ENCODE assay signal across 18 cellular contexts in the genomic region with DNA sequence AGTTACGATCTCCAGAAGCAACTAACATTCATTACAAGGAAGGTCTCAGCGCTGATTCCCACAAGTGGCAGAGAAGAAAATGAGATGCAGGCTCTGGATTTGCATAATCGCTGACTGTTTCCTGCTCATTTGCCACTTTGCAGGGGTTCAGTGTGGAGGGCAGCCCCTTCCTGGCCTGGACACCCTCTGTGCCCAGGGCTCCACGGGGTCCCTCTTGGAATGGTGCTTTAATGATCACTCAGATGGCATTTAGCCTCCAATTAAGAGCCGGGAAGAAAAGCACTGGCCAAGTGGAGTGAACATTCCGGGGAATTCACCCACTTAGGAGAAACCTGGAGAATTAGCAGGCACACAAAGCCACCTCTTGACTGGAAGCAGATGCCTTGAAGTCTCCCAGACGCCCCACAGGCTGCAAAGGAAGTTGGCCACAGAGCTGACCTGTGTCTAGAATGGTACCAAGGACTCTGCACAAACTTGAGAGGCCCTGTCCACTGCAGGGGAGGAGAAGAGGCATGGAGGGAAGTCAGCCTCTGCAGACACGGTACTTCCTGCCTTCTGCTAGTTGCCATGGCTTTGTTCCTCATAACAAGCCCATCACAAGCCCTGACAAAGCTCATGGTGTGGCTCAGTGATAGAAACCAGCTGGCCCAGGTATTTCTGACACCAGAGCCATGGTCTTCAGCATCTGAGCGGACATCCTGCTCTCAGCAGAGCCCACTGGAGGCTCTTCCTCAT.
DNase-seq lines count a peak whose midpoint lies in the region; ATAC-seq, FAIRE-seq and TF ChIP-seq lines count a peak whose summit lies in the region.
"Had no signal": no experiment of that assay in that cellular context is flagged by ENCODE, and none has a peak within 500 bp of the region (broad histone marks: within the 10 kb centered on the region; RNA-seq: fewer than 3 reads in every experiment).

No MANE protein-coding gene starts in this region.

- H2BK12ac ChIP-seq in H1 (ENCODE audit: low read depth, low read length) (peak overlapping the region; percentile 53; the same call in 1 of the 2 replicates), neuronal stem cell (ENCODE audit: low read length) (no peak overlapping the region)

- H3K27ac Mint-ChIP-seq in GM23338: no peak overlapping the region
- no peak overlapping the region for H3K27ac Mint-ChIP-seq in activated T-helper 2 cell treated with anti-CD3 and anti-CD28 coated beads, Interferon-gamma antibody, Interleukin-2, Interleukin-4, amounts not matched to agents 10 μg/mL and 5 μg/mL and 100 μg/mL, durations not matched to agents 14 hours and 24 hours and 36 hours
- H3K27ac Mint-ChIP-seq: activated naive CD8-positive, alpha-beta T cell treated with anti-CD3 and anti-CD28 coated beads for 36 hours; T-helper 1 cell treated with Interleukin-12 subunit alpha and Interleukin-12 subunit beta and Interleukin-4 antibody, amounts not matched to agents 30 μg/mL and 1 μg/mL, for 36 hours had no signal

- no peak overlapping the region for H2BK20ac ChIP-seq in H1 (ENCODE audit: low read length)

- H3K36me3 Mint-ChIP-seq in GM23338 (ENCODE audit: low read depth): no peaks in the 10 kb centered on the region
- no peaks in the 10 kb centered on the region for H3K36me3 Mint-ChIP-seq in activated T-helper 2 cell treated with anti-CD3 and anti-CD28 coated beads, Interferon-gamma antibody, Interleukin-2, Interleukin-4, amounts not matched to agents 10 μg/mL and 5 μg/mL and 100 μg/mL, durations not matched to agents 14 hours and 24 hours and 36 hours (ENCODE audit: low read depth)
- H3K36me3 Mint-ChIP-seq: activated naive CD8-positive, alpha-beta T cell treated with anti-CD3 and anti-CD28 coated beads for 36 hours had no signal

- H3K79me1 ChIP-seq in H1 (ENCODE audit: low read depth, low read length) (no peaks in the 10 kb centered on the region), neuronal stem cell (ENCODE audit: low read depth, low read length) (no peaks in the 10 kb centered on the region)

- H3K9ac ChIP-seq in H1 (replicated peaks in 1 of 4; ENCODE audit: extremely low read depth in 1 of 4, low read depth in 3 of 4, low read length in 3 of 4) (no peak overlapping the region), neuronal stem cell (ENCODE audit: low read depth, low read length, poor library complexity) (no peak overlapping the region)

- intact Hi-C loops in activated T-helper 2 cell treated with anti-CD3 and anti-CD28 coated beads, Interferon-gamma antibody, Interleukin-2, Interleukin-4, amounts not matched to agents 10 μg/mL and 5 μg/mL and 100 μg/mL, durations not matched to agents 14 hours and 24 hours and 36 hours (cut with micrococcal nuclease): no loop called here

- no peak for DNase-seq in GM23338 (ENCODE audit: low spot score)
- peak; percentile 7 for DNase-seq in NCI-H2227 treated with DMSO at 0.1 percent for 48 hours (lab: John Stamatoyannopoulos, UW)
- DNase-seq in H1 (ENCODE audit: low read depth in 1 of 2, low spot score in 2 of 2): no peak
- no peak for DNase-seq in neuronal stem cell (ENCODE audit: low spot score)
- DNase-seq in activated T-helper 2 cell treated with anti-CD3 and anti-CD28 coated beads, Interferon-gamma antibody, Interleukin-2, Interleukin-4, amounts not matched to agents 10 μg/mL and 5 μg/mL and 100 μg/mL, durations not matched to agents 14 hours and 24 hours and 36 hours (ENCODE audit: low spot score): no peak
- no peak for DNase-seq in D341Med (ENCODE audit: low spot score)
- DNase-seq: activated naive CD8-positive, alpha-beta T cell treated with anti-CD3 and anti-CD28 coated beads for 36 hours; activated T-cell treated with anti-CD3 and anti-CD28 coated beads, Interleukin-2, amount 50 U/mL, for 1 hour; EL; heart left ventricle; kidney glomerular epithelial cell; NCI-H1105 treated with DMSO at 0.1 percent for 48 hours; NCI-H446 treated with DMSO at 0.1 percent for 48 hours had no signal

- POLR2A ChIA-PET in H1 (lab: Charles Lee; ENCODE audit: partially characterized antibody): no interaction called here

- H3K18ac ChIP-seq in H1 (ENCODE audit: extremely low read depth, low read length): peak overlapping the region; percentile 54; the same call in 1 of the 2 replicates
- H3K18ac ChIP-seq in neuronal stem cell (ENCODE audit: low read length): peak overlapping the region; percentile 62

- H3K56ac ChIP-seq in H1 (replicated peaks; ENCODE audit: insufficient read length, low read depth, low read length): no peak overlapping the region

- 0 out of 2 replicates have a peak overlapping the region, but pooled peaks have one; percentile 29 for H3K4me2 ChIP-seq in GM23338
- no peak overlapping the region for H3K4me2 ChIP-seq in H1 (ENCODE audit: insufficient read depth in 1 of 2, low read depth in 2 of 2, low read length in 2 of 2)
- H3K4me2 ChIP-seq in neuronal stem cell (ENCODE audit: insufficient read depth, low read length, poor library complexity, severe bottlenecking): no peak overlapping the region

- TF ChIP-seq CTCF in GM23338 (conservative IDR thresholded peaks at IDR 0.05; ENCODE audit: low read depth in 2 of 2): no peak
- TF ChIP-seq CTCF in H1 (IDR thresholded peaks at IDR 0.05; ENCODE audit: control extremely low read depth in 1 of 3, insufficient read depth in 1 of 3, low read depth in 1 of 3, low read length in 3 of 3): no peak

- no peaks in the 10 kb centered on the region for H3K9me2 ChIP-seq in GM23338 (ENCODE audit: insufficient read depth)

- peak overlapping the region; percentile 93; the same call in 1 of the 2 replicates for H2BK15ac ChIP-seq in H1 (ENCODE audit: low read length)
- no peak overlapping the region for H2BK15ac ChIP-seq in neuronal stem cell (ENCODE audit: low read length)

- H2BK5ac ChIP-seq in H1 (ENCODE audit: low read depth, low read length) (no peak overlapping the region), neuronal stem cell (ENCODE audit: low read length) (no peak overlapping the region)

- H4K8ac ChIP-seq in H1 (ENCODE audit: extremely low read depth, insufficient read depth, low read length) (no peak overlapping the region), neuronal stem cell (ENCODE audit: low read depth, low read length) (no peak overlapping the region)

- H4K91ac ChIP-seq in H1 (replicated peaks; ENCODE audit: insufficient read length, low read length) (peak overlapping the region; percentile 58), neuronal stem cell (ENCODE audit: low read depth, low read length, poor library complexity) (no peak overlapping the region)

- TF ChIP-seq EP300 in H1 (IDR thresholded peaks at IDR 0.05; ENCODE audit: borderline replicate concordance in 1 of 2, low read depth in 2 of 2, low read length in 2 of 2): no peak

- FAIRE-seq in H1 (lab: Jason Lieb, UNC): no peak
- FAIRE-seq: HTR-8/SVneo had no signal

- H3K27me3 Mint-ChIP-seq in GM23338 (ENCODE audit: insufficient read depth, low read depth, poor library complexity): peaks cover 7% of the 10 kb centered on the region
- H3K27me3 Mint-ChIP-seq in activated T-helper 2 cell treated with anti-CD3 and anti-CD28 coated beads, Interferon-gamma antibody, Interleukin-2, Interleukin-4, amounts not matched to agents 10 μg/mL and 5 μg/mL and 100 μg/mL, durations not matched to agents 14 hours and 24 hours and 36 hours (ENCODE audit: low read depth): no peaks in the 10 kb centered on the region

- 81% methylated on average over 8 of the region's 9 CpGs; no CpG with 5 or more reads in 1 of the 2 experiments for WGBS in H1 (ENCODE audit: extremely low coverage in 1 of 2, insufficient coverage in 1 of 2, insufficient read length in 1 of 2, insufficient replicate concordance in 2 of 2, low coverage in 1 of 2, low lambda C conversion rate in 2 of 2, missing lambda C conversion rate in 1 of 2), 2 experiments
- WGBS in neuronal stem cell (ENCODE audit: extremely low coverage in 2 of 2, insufficient read length in 2 of 2, insufficient replicate concordance in 1 of 2), 2 donors: no CpG with 5 or more reads among the region's 9 CpGs

- H3K79me2 ChIP-seq in GM23338 (replicated peaks; ENCODE audit: insufficient read depth) (no peaks in the 10 kb centered on the region; the same call in 1 of the 2 replicates), H1 (ENCODE audit: control insufficient read depth in 1 of 2, insufficient read depth in 2 of 2, low read length in 2 of 2) (no peaks in the 10 kb centered on the region)

- no peaks in the 10 kb centered on the region; the same call in 1 of the 3 replicates for H3K9me3 Mint-ChIP-seq in GM23338
- no peaks in the 10 kb centered on the region for H3K9me3 Mint-ChIP-seq in activated T-helper 2 cell treated with anti-CD3 and anti-CD28 coated beads, Interferon-gamma antibody, Interleukin-2, Interleukin-4, amounts not matched to agents 10 μg/mL and 5 μg/mL and 100 μg/mL, durations not matched to agents 14 hours and 24 hours and 36 hours
- H3K9me3 Mint-ChIP-seq: activated naive CD8-positive, alpha-beta T cell treated with anti-CD3 and anti-CD28 coated beads for 36 hours; T-helper 1 cell treated with Interleukin-12 subunit alpha and Interleukin-12 subunit beta and Interleukin-4 antibody, amounts not matched to agents 30 μg/mL and 1 μg/mL, for 36 hours had no signal

- H3K4me3 ChIP-seq in GM23338 (no peak overlapping the region), H1 (ENCODE audit: extremely low read depth in 1 of 4, insufficient read depth in 2 of 4, low read depth in 3 of 4, low read length in 4 of 4) (no peak overlapping the region), neuronal stem cell (ENCODE audit: low read length in 2 of 2) (no peak overlapping the region)
- H3K4me3 ChIP-seq: heart left ventricle, tibial nerve had no signal

- peaks cover 38% of the 10 kb centered on the region for H3K4me1 Mint-ChIP-seq in GM23338
- H3K4me1 Mint-ChIP-seq in activated T-helper 2 cell treated with anti-CD3 and anti-CD28 coated beads, Interferon-gamma antibody, Interleukin-2, Interleukin-4, amounts not matched to agents 10 μg/mL and 5 μg/mL and 100 μg/mL, durations not matched to agents 14 hours and 24 hours and 36 hours (ENCODE audit: low read depth): no peaks in the 10 kb centered on the region
- H3K4me1 Mint-ChIP-seq: activated naive CD8-positive, alpha-beta T cell treated with anti-CD3 and anti-CD28 coated beads for 36 hours had no signal

- H2AK5ac ChIP-seq in H1 (ENCODE audit: low read depth, low read length) (peak overlapping the region; percentile 17; the same call in 1 of the 2 replicates), neuronal stem cell (ENCODE audit: low read depth, low read length) (no peak overlapping the region)

- no peaks in the 10 kb centered on the region for H3K9me3 ChIP-seq in H1 (ENCODE audit: insufficient read depth in 2 of 2, low read depth in 1 of 2, low read length in 1 of 2)
- peaks cover 9 to 17% of the 10 kb centered on the region in 2 donors for H3K9me3 ChIP-seq in neuronal stem cell (replicated peaks in 1 of 2; ENCODE audit: control insufficient read depth in 2 of 2, insufficient read depth in 1 of 2, low read depth in 1 of 2, low read length in 2 of 2)

- H3F3A ChIP-seq in GM23338 (replicated peaks; ENCODE audit: low read depth): no peaks in the 10 kb centered on the region

- H3K27ac ChIP-seq in GM23338 (ENCODE audit: low read depth) (0 out of 2 replicates have a peak overlapping the region, but pooled peaks have one; percentile 14), H1 (ENCODE audit: low read depth, low read length) (no peak overlapping the region), neuronal stem cell (replicated peaks; ENCODE audit: low read length) (peak overlapping the region; percentile 41)
- H3K27ac ChIP-seq: C4-2B, heart left ventricle, tibial nerve had no signal

- no peak overlapping the region for H3K4me3 Mint-ChIP-seq in GM23338
- H3K4me3 Mint-ChIP-seq in activated T-helper 2 cell treated with anti-CD3 and anti-CD28 coated beads, Interferon-gamma antibody, Interleukin-2, Interleukin-4, amounts not matched to agents 10 μg/mL and 5 μg/mL and 100 μg/mL, durations not matched to agents 14 hours and 24 hours and 36 hours (ENCODE audit: low read depth): no peak overlapping the region
- H3K4me3 Mint-ChIP-seq: activated naive CD8-positive, alpha-beta T cell treated with anti-CD3 and anti-CD28 coated beads for 36 hours; T-helper 1 cell treated with Interleukin-12 subunit alpha and Interleukin-12 subunit beta and Interleukin-4 antibody, amounts not matched to agents 30 μg/mL and 1 μg/mL, for 36 hours had no signal

- TF ChIP-seq RAD21 in H1 (IDR thresholded peaks at IDR 0.05 in 1 of 2, conservative IDR thresholded peaks at IDR 0.05 in 1 of 2; ENCODE audit: low read depth in 2 of 2, low read length in 2 of 2): no peak

- TF ChIP-seq POLR2A in H1 (IDR thresholded peaks at IDR 0.05; ENCODE audit: control extremely low read depth in 1 of 2, low read depth in 2 of 2, low read length in 2 of 2): no peak

- no peak for ATAC-seq in GM23338
- no peak for ATAC-seq in HG03108 (IDR thresholded peaks at IDR 0.05; ENCODE audit: unreplicated experiment)

- H3K23ac ChIP-seq in H1 (ENCODE audit: insufficient read length) (no peak overlapping the region), neuronal stem cell (ENCODE audit: low read depth, low read length, poor library complexity) (no peak overlapping the region)

- H3K14ac ChIP-seq in H1 (ENCODE audit: insufficient read length): no peak overlapping the region
- no peak overlapping the region for H3K14ac ChIP-seq in neuronal stem cell (ENCODE audit: low read length)

- H4K20me1 ChIP-seq in GM23338 (replicated peaks; ENCODE audit: insufficient read depth): no peaks in the 10 kb centered on the region
- H4K20me1 ChIP-seq in H1 (replicated peaks in 1 of 2; ENCODE audit: control insufficient read depth in 1 of 2, insufficient read depth in 2 of 2, low read length in 2 of 2): no peaks in the 10 kb centered on the region

- H3K4ac ChIP-seq in H1 (replicated peaks; ENCODE audit: insufficient read length, low read depth, low read length) (no peak overlapping the region), neuronal stem cell (ENCODE audit: low read length) (no peak overlapping the region)

- peaks cover 26% of the 10 kb centered on the region for H3K4me1 ChIP-seq in GM23338 (ENCODE audit: insufficient read depth)
- H3K4me1 ChIP-seq in H1 (replicated peaks in 1 of 4; ENCODE audit: control insufficient read depth in 3 of 4, insufficient read depth in 4 of 4, low read length in 3 of 4): peaks cover 0 to 12% (median 6%) of the 10 kb centered on the region in 4 experiments; a peak in 4 of 7 replicates
- peaks cover 12 to 25% of the 10 kb centered on the region in 2 donors for H3K4me1 ChIP-seq in neuronal stem cell (ENCODE audit: control insufficient read depth in 2 of 2, insufficient read depth in 1 of 2, low read depth in 1 of 2, low read length in 2 of 2)
- H3K4me1 ChIP-seq: heart left ventricle had no signal

- no peaks in the 10 kb centered on the region for H3K23me2 ChIP-seq in H1 (ENCODE audit: low read depth, low read length)

- CTCF ChIA-PET in H1 (lab: Charles Lee; ENCODE audit: partially characterized antibody): no interaction called here

- H3K36me3 ChIP-seq in GM23338 (ENCODE audit: insufficient read depth) (no peaks in the 10 kb centered on the region), H1 (ENCODE audit: control insufficient read depth in 2 of 4, insufficient read depth in 4 of 4, low read length in 3 of 4) (no peaks in the 10 kb centered on the region), neuronal stem cell (replicated peaks in 1 of 2; ENCODE audit: control insufficient read depth in 2 of 2, insufficient read depth in 2 of 2, low read length in 2 of 2) (peaks cover 0 to 50% of the 10 kb centered on the region in 2 donors)
- H3K36me3 ChIP-seq: heart left ventricle, tibial nerve had no signal

- no peaks in the 10 kb centered on the region for H3K27me3 ChIP-seq in GM23338 (ENCODE audit: insufficient read depth)
- H3K27me3 ChIP-seq in H1 (replicated peaks in 1 of 4; ENCODE audit: control insufficient read depth in 3 of 4, extremely low read depth in 1 of 4, insufficient read depth in 3 of 4, low read length in 3 of 4): no peaks in the 10 kb centered on the region
- no peaks in the 10 kb centered on the region for H3K27me3 ChIP-seq in neuronal stem cell (ENCODE audit: control insufficient read depth in 3 of 3, insufficient read depth in 3 of 3, low read depth in 1 of 3, low read length in 3 of 3)
- H3K27me3 ChIP-seq: tibial nerve had no signal

- H2BK120ac ChIP-seq in H1 (replicated peaks; ENCODE audit: low read depth, low read length): no peak overlapping the region
- no peak overlapping the region for H2BK120ac ChIP-seq in neuronal stem cell (ENCODE audit: low read depth, low read length)

- no peak overlapping the region for H2AFZ ChIP-seq in GM23338
- H2AFZ ChIP-seq in H1 (ENCODE audit: low read length): no peak overlapping the region
- no peak overlapping the region for H2AFZ ChIP-seq in neuronal stem cell (ENCODE audit: low read length)

- H4K5ac ChIP-seq in H1 (ENCODE audit: insufficient read length, low read depth, low read length): no peak overlapping the region
